ENCODE assay signal across 8 cellular contexts in the genomic region with DNA sequence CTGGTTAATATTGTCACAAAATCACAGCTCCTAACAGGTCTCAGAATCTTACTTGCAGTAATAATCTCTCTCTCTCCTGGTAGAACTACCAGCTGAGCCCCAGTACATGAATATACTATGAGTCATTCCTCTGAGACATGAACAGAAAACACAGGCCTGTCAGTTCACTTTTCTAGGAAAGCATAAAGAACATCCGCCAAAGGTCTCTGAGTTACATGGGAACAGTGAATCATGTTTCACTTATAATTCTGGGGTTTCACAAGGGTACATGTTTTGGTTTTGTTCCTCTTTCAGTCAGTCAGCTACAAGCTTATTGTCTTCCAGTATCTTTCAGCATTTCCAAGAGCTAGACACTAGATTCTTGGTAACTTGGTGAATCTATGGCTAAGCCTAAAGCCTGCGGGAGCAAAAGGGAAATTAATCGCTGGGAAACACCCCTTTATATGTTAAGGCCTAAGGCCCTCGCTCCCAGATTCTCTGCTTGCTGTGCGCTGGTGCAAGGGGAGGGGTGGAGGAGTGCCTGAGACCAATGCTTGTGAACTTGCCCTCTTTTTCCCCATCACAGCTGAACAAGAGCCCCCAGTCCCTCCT. TPM values are rescaled to one million over a fixed set of nuclear protein-coding genes. Genes with fewer than 3 reads are reported as not detected.
A peak's percentile ranks its signal among the peaks of the same experiment; 100 is the strongest.
DNase-seq lines count a peak whose midpoint lies in the region; ATAC-seq and TF ChIP-seq lines count a peak whose summit lies in the region.

No MANE protein-coding gene starts in this region.

- H3K4me3 ChIP-seq in AG10803 (ENCODE audit: low read length), result no peak overlapping the region
- H3K4me3 ChIP-seq in effector memory CD4-positive, alpha-beta T cell (ENCODE audit: insufficient read depth, low read depth, low read length, poor library complexity, severe bottlenecking), result no peak overlapping the region

- H3K36me3 Mint-ChIP-seq in naive thymus-derived CD8-positive, alpha-beta T cell, result peaks cover 9 to 78% (median 20%) of the 10 kb centered on the region in 3 donors

- POLR2A ChIA-PET in naive thymus-derived CD8-positive, alpha-beta T cell (lab: Charles Lee), result interaction anchor here (0.6 to 1.7 kb wide), 4 partner anchors 45 to 476 kb away, joined by 3 to 9 read pairs (median 4); no protein-coding TSS in a partner anchor

- H3K27me3 Mint-ChIP-seq in naive thymus-derived CD8-positive, alpha-beta T cell, result no peaks in the 10 kb centered on the region

- peak; percentile 87 for DNase-seq in AG10803 (ENCODE audit: low read depth)
- peak; percentile 35 for DNase-seq in T1000 (lab: John Stamatoyannopoulos, UW)
- no peak for DNase-seq in effector memory CD4-positive, alpha-beta T cell
- DNase-seq in naive thymus-derived CD8-positive, alpha-beta T cell, result no peak
- no peak for DNase-seq in effector CD4-positive, alpha-beta T cell
- DNase-seq in T-helper 9 cell, result no peak

- peaks cover 3% of the 10 kb centered on the region for H3K4me1 ChIP-seq in effector memory CD4-positive, alpha-beta T cell (ENCODE audit: control insufficient read depth, insufficient read depth, low read length, poor library complexity, severe bottlenecking)

- peaks cover 52% of the 10 kb centered on the region for H3K36me3 ChIP-seq in effector memory CD4-positive, alpha-beta T cell (ENCODE audit: control insufficient read depth, insufficient read depth, low read length)

- H3K27me3 ChIP-seq in effector memory CD4-positive, alpha-beta T cell (replicated peaks; ENCODE audit: control insufficient read depth, insufficient read depth, low read length, poor library complexity, severe bottlenecking), result no peaks in the 10 kb centered on the region

- peak overlapping the region; percentile 8 for H3K27ac ChIP-seq in effector memory CD4-positive, alpha-beta T cell (ENCODE audit: insufficient read depth, low read length, poor library complexity, severe bottlenecking)

- peak overlapping the region in 7 of 10 donors; percentile 3 to 89 (median 37) for H3K27ac Mint-ChIP-seq in naive thymus-derived CD8-positive, alpha-beta T cell

- H3K9me3 Mint-ChIP-seq in naive thymus-derived CD8-positive, alpha-beta T cell, result no peaks in the 10 kb centered on the region

- TF ChIP-seq CTCF in AG10803 (conservative IDR thresholded peaks at IDR 0.05; ENCODE audit: low read length), result no peak

- ATAC-seq in GM19328 (IDR thresholded peaks at IDR 0.05; ENCODE audit: unreplicated experiment) (peak; percentile 75), HG03342 (IDR thresholded peaks at IDR 0.05; ENCODE audit: unreplicated experiment) (peak; percentile 83)
- ATAC-seq in naive thymus-derived CD8-positive, alpha-beta T cell, result peak in 1 of 2 donors; percentile 53

- no peaks in the 10 kb centered on the region for H3K9me3 ChIP-seq in effector memory CD4-positive, alpha-beta T cell (ENCODE audit: control insufficient read depth, low read length)

- peak overlapping the region in 1 of 10 donors; percentile 25 for H3K4me3 Mint-ChIP-seq in naive thymus-derived CD8-positive, alpha-beta T cell

- peaks cover 0 to 32% (median 6%) of the 10 kb centered on the region in 4 donors for H3K4me1 Mint-ChIP-seq in naive thymus-derived CD8-positive, alpha-beta T cell

RNA-seq across cellular contexts. Expression of a gene that starts 31.7 kb away (rescaled TPM):
- 10 to 100 TPM; 24.4 to 27.8 TPM for total RNA-seq in naive thymus-derived CD8-positive, alpha-beta T cell
- polyA plus RNA-seq in naive thymus-derived CD8-positive, alpha-beta T cell, result 10 to 100 TPM; 11.3 to 30.9 (median 23.0) TPM

RNA-seq across cellular contexts. Expression of a gene that starts 44.9 kb away (rescaled TPM):
- 100 to 1,000 TPM; 149 to 160 TPM for total RNA-seq in naive thymus-derived CD8-positive, alpha-beta T cell
- 10 to 100 TPM; 42.3 to 47.9 (median 45.4) TPM for polyA plus RNA-seq in naive thymus-derived CD8-positive, alpha-beta T cell

RNA-seq across cellular contexts. Expression of a gene that starts 56.7 kb away (rescaled TPM):
- 1 to 10 TPM; 1.6 to 2.1 TPM for total RNA-seq in naive thymus-derived CD8-positive, alpha-beta T cell
- 1 to 10 TPM in 1 of 3 donors, under 1 TPM in 2; 0.89 to 1.8 (median 0.94) TPM for polyA plus RNA-seq in naive thymus-derived CD8-positive, alpha-beta T cell

Comparison
In these comparisons a context has a peak if more than half of its experiments do, and no peak if none do; other contexts are left out.
1. DNase-seq: peak in AG10803 (single experiment) and T1000 (single experiment); none in effector memory CD4-positive, alpha-beta T cell (0 of 3), naive thymus-derived CD8-positive, alpha-beta T cell (0 of 10), effector CD4-positive, alpha-beta T cell (single experiment) and T-helper 9 cell (single experiment).